8 cellular contexts compared by ENCODE assay signal in genomic region chr2:186427017-186427350, GRCh38.
ATAC-seq and TF ChIP-seq lines count a peak whose summit lies in the region.
"Not testable (repeated sequence)": the region's sequence is repeated elsewhere in the genome, so short reads cannot be mapped to it uniquely, and the experiment has no call there.

No MANE protein-coding gene starts in this region.

- not testable (repeated sequence) for H3K27ac ChIP-seq in OCI-LY3 (ENCODE audit: low read length)

- H3K9ac ChIP-seq in OCI-LY3 (ENCODE audit: low read length) = not testable (repeated sequence)

- H3K27me3 ChIP-seq in OCI-LY3 (ENCODE audit: low read depth, low read length) = peaks cover 53% of the 10 kb centered on the region

- not testable (repeated sequence) for H3K79me2 ChIP-seq in OCI-LY3 (ENCODE audit: low read length)

- H3K36me3 ChIP-seq in OCI-LY3 (replicated peaks; ENCODE audit: low read depth, low read length) = not testable (repeated sequence)

- H3K4me3 ChIP-seq in OCI-LY3 (ENCODE audit: low read length) = not testable (repeated sequence)

- not testable (repeated sequence) for TF ChIP-seq CTCF in OCI-LY3 (IDR thresholded peaks at IDR 0.05; ENCODE audit: low read depth, low read length)

- peaks cover 46% of the 10 kb centered on the region for H4K20me1 ChIP-seq in OCI-LY3 (ENCODE audit: insufficient read depth, low read length)

- not testable (repeated sequence) for TF ChIP-seq POLR2A in GM18505 (IDR thresholded peaks at IDR 0.05; ENCODE audit: borderline replicate concordance, extremely low read depth, insufficient read depth, insufficient read length)

- not testable (repeated sequence) for H2AFZ ChIP-seq in OCI-LY3 (ENCODE audit: low read depth, low read length)

- peaks cover 23% of the 10 kb centered on the region for H3K4me1 ChIP-seq in OCI-LY3 (ENCODE audit: low read length)

- H3K9me3 ChIP-seq in OCI-LY3 (ENCODE audit: insufficient read depth, low read length) = not testable (repeated sequence)

- peak overlapping the region; percentile 63 for H3K4me2 ChIP-seq in OCI-LY3 (ENCODE audit: low read length)

- peak; percentile 58 for ATAC-seq in GM18505 (IDR thresholded peaks at IDR 0.05; ENCODE audit: unreplicated experiment)
- ATAC-seq in GM19023 (IDR thresholded peaks at IDR 0.05; ENCODE audit: unreplicated experiment) = peak; percentile 33
- peak; percentile 35 for ATAC-seq in GM19467 (IDR thresholded peaks at IDR 0.05; ENCODE audit: unreplicated experiment)
- ATAC-seq in GM21717 (IDR thresholded peaks at IDR 0.05; ENCODE audit: unreplicated experiment) = peak; percentile 50
- ATAC-seq in HG02852 (IDR thresholded peaks at IDR 0.05; ENCODE audit: unreplicated experiment) = peak; percentile 33
- peak; percentile 18 for ATAC-seq in HG03066 (IDR thresholded peaks at IDR 0.05; ENCODE audit: low read depth, unreplicated experiment)
- ATAC-seq in HG03439 (IDR thresholded peaks at IDR 0.05; ENCODE audit: unreplicated experiment) = peak; percentile 38
